In the genomic region with DNA sequence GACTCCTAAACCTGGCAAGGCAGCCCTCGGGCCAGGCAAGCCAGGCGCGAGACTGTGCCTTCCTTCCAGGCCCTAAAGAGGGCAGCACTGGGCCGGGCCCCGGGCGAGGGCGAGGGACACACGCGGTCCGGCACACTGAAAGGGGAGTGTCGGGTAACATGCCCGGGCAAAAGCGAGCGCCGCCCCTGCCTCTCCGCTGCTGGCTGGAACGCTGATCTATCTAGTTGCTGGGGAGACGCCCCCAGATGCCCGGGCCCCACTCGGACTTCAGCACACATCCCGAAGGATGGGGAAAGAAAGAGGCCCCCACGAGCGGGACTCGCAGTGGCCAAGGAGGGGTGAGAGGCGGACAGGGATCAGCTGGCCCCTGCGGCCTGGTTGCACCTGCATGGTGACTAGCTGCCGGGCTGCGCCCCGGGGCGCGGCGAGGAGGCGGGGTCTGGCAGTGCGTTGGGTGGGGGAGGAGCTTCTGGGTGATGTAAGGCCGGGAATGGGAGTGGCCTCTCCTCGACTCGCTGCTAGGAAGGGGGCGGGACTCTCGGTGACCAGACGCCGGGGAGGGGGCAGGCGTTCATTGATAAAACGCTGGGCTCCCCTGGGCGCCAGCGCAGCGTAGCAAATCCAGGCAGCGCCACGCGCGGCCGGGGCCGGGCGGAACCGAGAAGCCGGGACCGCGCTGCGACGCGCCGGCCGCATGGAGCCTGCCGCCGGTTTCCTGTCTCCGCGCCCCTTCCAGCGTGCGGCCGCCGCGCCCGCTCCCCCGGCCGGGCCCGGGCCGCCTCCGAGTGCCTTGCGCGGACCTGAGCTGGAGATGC, we compare ENCODE assay signal across 8 cellular contexts. TPM values are rescaled to one million over a fixed set of nuclear protein-coding genes. Genes with fewer than 3 reads are reported as not detected.
DNase-seq lines count a peak whose midpoint lies in the region; ATAC-seq and TF ChIP-seq lines count a peak whose summit lies in the region.

TSS of gene PLK3 (plus strand) at position 608 of the 815 bp plus-strand sequence. CDS start at position 695, 87 bp downstream.

- peak within 1 kb of the TSS; percentile 89 for H2AFZ ChIP-seq in DND-41 (ENCODE audit: low read depth, low read length)
- peak within 1 kb of the TSS; percentile 92 for H2AFZ ChIP-seq in KMS-11 (ENCODE audit: low read depth)

- POLR2A ChIA-PET in Panc1 (lab: Charles Lee), result interaction anchor here (0.5 to 2.0 kb wide), 7 partner anchors 13 to 1383 kb away, joined by 3 to 25 read pairs (median 4); no protein-coding TSS in a partner anchor

- H3K9ac ChIP-seq in DND-41 (ENCODE audit: low read depth, low read length), result peak within 1 kb of the TSS; percentile 87
- peak within 1 kb of the TSS; percentile 91 for H3K9ac ChIP-seq in KMS-11
- H3K9ac ChIP-seq in muscle layer of colon (ENCODE audit: low read length), result peak within 1 kb of the TSS; percentile 33

- in situ Hi-C loops in Panc1 (cut with HindIII; ENCODE audit: low pct_unique_long_range_greater_than_20kb, low sequenced_read_pairs), result no loop called here

- ATAC-seq in DND-41 (ENCODE audit: insufficient read depth, low read depth), result peak; percentile 85
- ATAC-seq in GM21737 (IDR thresholded peaks at IDR 0.05; ENCODE audit: unreplicated experiment), result peak; percentile 81
- peak; percentile 91 for ATAC-seq in Panc1
- peak; percentile 82 for ATAC-seq in activated T-cell treated with anti-CD3 and anti-CD28 coated beads, Interleukin-2, amount 50 U/mL, for 4 hours

- H3K79me2 ChIP-seq in DND-41 (ENCODE audit: insufficient read depth, low read length) (no peaks in the 10 kb centered on the region), KMS-11 (ENCODE audit: insufficient read depth, low read depth) (peaks cover 12% of the 10 kb centered on the region)

- TF ChIP-seq CTCF in DND-41 (IDR thresholded peaks at IDR 0.05; ENCODE audit: borderline replicate concordance, extremely low read depth, low read length, poor library complexity, severe bottlenecking), result peak; percentile 89
- peak; percentile 74 for TF ChIP-seq CTCF in KMS-11 (conservative IDR thresholded peaks at IDR 0.05; ENCODE audit: low read depth, low read length)
- peak; percentile 98 for TF ChIP-seq CTCF in Panc1 (IDR thresholded peaks at IDR 0.05)

- 0% methylated on average over 68 to 79 of the region's 79 CpGs for WGBS in esophagus, 2 donors

- DNase-seq in DND-41 (peak; percentile 98), Panc1 (ENCODE audit: low read depth, low spot score) (peak; percentile 96)
- DNase-seq in activated T-cell treated with anti-CD3 and anti-CD28 coated beads, Interleukin-2, amount 50 U/mL, for 4 hours, result peak; percentile 98
- DNase-seq in stimulated activated CD8-positive, alpha-beta memory T cell treated with anti-CD3 and anti-CD28 coated beads, Interleukin-7, amount 100 ng/mL, for 24 hours (ENCODE audit: low read depth), result peak; percentile 95

- intact Hi-C loops in Panc1 (cut with micrococcal nuclease; ENCODE audit: unreplicated experiment), result no loop called here

- H4K20me1 ChIP-seq in DND-41 (ENCODE audit: insufficient read depth, low read length) (no peaks in the 10 kb centered on the region), KMS-11 (ENCODE audit: insufficient read depth) (no peaks in the 10 kb centered on the region)

- peaks cover 33% of the 10 kb centered on the region for H3K4me1 Mint-ChIP-seq in activated T-cell treated with anti-CD3 and anti-CD28 coated beads, Interleukin-2, amount 50 U/mL, for 4 hours (ENCODE audit: low read depth)

- peaks cover 29% of the 10 kb centered on the region for H3K36me3 ChIP-seq in DND-41 (ENCODE audit: insufficient read depth, low read length)
- no peaks in the 10 kb centered on the region for H3K36me3 ChIP-seq in KMS-11 (ENCODE audit: insufficient read depth)
- no peaks in the 10 kb centered on the region; the same call in 1 of the 2 replicates for H3K36me3 ChIP-seq in Panc1 (ENCODE audit: control insufficient read depth, insufficient read depth, low read length)
- H3K36me3 ChIP-seq in esophagus (ENCODE audit: control insufficient read depth in 2 of 2, insufficient read depth in 2 of 2, low read length in 1 of 2), result peaks cover 12 to 28% of the 10 kb centered on the region in 2 donors
- H3K36me3 ChIP-seq in muscle layer of colon (ENCODE audit: insufficient read depth, low read length), result peaks cover 14% of the 10 kb centered on the region

- H3K27me3 ChIP-seq in DND-41 (ENCODE audit: insufficient read depth, low read length, poor library complexity) (no peaks in the 10 kb centered on the region), KMS-11 (ENCODE audit: insufficient read depth, low read depth) (no peaks in the 10 kb centered on the region), Panc1 (ENCODE audit: control insufficient read depth, insufficient read depth, low read length) (no peaks in the 10 kb centered on the region), esophagus (ENCODE audit: control insufficient read depth in 1 of 2, insufficient read depth in 2 of 2, low read length in 2 of 2) (no peaks in the 10 kb centered on the region), muscle layer of colon (ENCODE audit: control insufficient read depth in 1 of 2, insufficient read depth in 2 of 2, low read length in 2 of 2) (no peaks in the 10 kb centered on the region)

- CTCF ChIA-PET in Panc1 (lab: Charles Lee), result interaction anchor here (0.6 to 1.0 kb wide), 3 partner anchors 19 to 211 kb away, joined by 3 read pairs; partner anchors contain the start of gene HECTD3

- peak within 1 kb of the TSS; percentile 88 for H3K27ac ChIP-seq in DND-41 (ENCODE audit: low read length)
- peak within 1 kb of the TSS; percentile 56 for H3K27ac ChIP-seq in KMS-11
- H3K27ac ChIP-seq in Panc1 (ENCODE audit: low read length), result peak within 1 kb of the TSS; percentile 86
- peak within 1 kb of the TSS; percentile 89 to 92 for H3K27ac ChIP-seq in esophagus (ENCODE audit: low read depth in 2 of 2, low read length in 1 of 2)
- H3K27ac ChIP-seq in muscle layer of colon (ENCODE audit: low read depth, low read length), result peak within 1 kb of the TSS; percentile 98

- BruUV-seq in Panc1 (replicated peaks; lab: Mats Ljungman, UMichigan), result no TSS peak

- peak within 1 kb of the TSS; percentile 96 for H3K4me3 Mint-ChIP-seq in activated T-cell treated with anti-CD3 and anti-CD28 coated beads, Interleukin-2, amount 50 U/mL, for 4 hours

- H3K27me3 Mint-ChIP-seq in activated T-cell treated with anti-CD3 and anti-CD28 coated beads, Interleukin-2, amount 50 U/mL, for 4 hours (ENCODE audit: low read depth), result no peaks in the 10 kb centered on the region

- H3K9me3 ChIP-seq in DND-41 (ENCODE audit: insufficient read depth, low read length, severe bottlenecking), result no peaks in the 10 kb centered on the region
- H3K9me3 ChIP-seq in Panc1 (ENCODE audit: control insufficient read depth, insufficient read depth, low read depth, low read length), result no peaks in the 10 kb centered on the region
- no peaks in the 10 kb centered on the region for H3K9me3 ChIP-seq in esophagus (ENCODE audit: control insufficient read depth in 2 of 2, insufficient read depth in 1 of 2, low read depth in 1 of 2, low read length in 1 of 2)
- no peaks in the 10 kb centered on the region for H3K9me3 ChIP-seq in muscle layer of colon (ENCODE audit: low read length)

- peaks cover 33% of the 10 kb centered on the region for H3K36me3 Mint-ChIP-seq in activated T-cell treated with anti-CD3 and anti-CD28 coated beads, Interleukin-2, amount 50 U/mL, for 4 hours (ENCODE audit: insufficient read depth)

- H3K9me3 Mint-ChIP-seq in activated T-cell treated with anti-CD3 and anti-CD28 coated beads, Interleukin-2, amount 50 U/mL, for 4 hours, result no peaks in the 10 kb centered on the region

- H3K4me1 ChIP-seq in DND-41 (ENCODE audit: insufficient read depth, low read length) (peaks cover 34% of the 10 kb centered on the region), KMS-11 (ENCODE audit: low read depth, poor library complexity, severe bottlenecking) (peaks cover 21% of the 10 kb centered on the region), Panc1 (ENCODE audit: control insufficient read depth, insufficient read depth, low read length) (peaks cover 22% of the 10 kb centered on the region), esophagus (ENCODE audit: control insufficient read depth in 2 of 2, insufficient read depth in 2 of 2, low read length in 1 of 2) (peaks cover 0 to 10% of the 10 kb centered on the region in 2 donors), muscle layer of colon (ENCODE audit: insufficient read depth, low read length) (peaks cover 15% of the 10 kb centered on the region)

- H3K4me3 ChIP-seq in DND-41 (ENCODE audit: low read depth in 1 of 2, low read length in 2 of 2) (peak within 1 kb of the TSS; percentile 55 to 76; a peak in 3 of 4 replicates), KMS-11 (IDR thresholded peaks at IDR 0.05; ENCODE audit: insufficient read depth, low read depth, low read length) (peak within 1 kb of the TSS; percentile 27), Panc1 (ENCODE audit: low read depth in 2 of 2, low read length in 2 of 2) (peak within 1 kb of the TSS; percentile 56 to 83), esophagus (ENCODE audit: low read depth in 1 of 2, low read length in 2 of 2) (peak within 1 kb of the TSS; percentile 77 to 91), muscle layer of colon (ENCODE audit: low read depth in 1 of 2, low read length in 2 of 2) (peak within 1 kb of the TSS; percentile 71 to 75)

- H3K4me2 ChIP-seq in DND-41 (ENCODE audit: insufficient read depth, low read length), result peak within 1 kb of the TSS; percentile 92
- peak within 1 kb of the TSS; percentile 86 for H3K4me2 ChIP-seq in KMS-11

RNA-seq across cellular contexts. Expression of gene PLK3, which starts in this region (rescaled TPM):
- 13.7 TPM for total RNA-seq in Panc1 (2021; ENCODE audit: unreplicated experiment)
- 7.3 TPM for polyA plus RNA-seq in Panc1 (2012; ENCODE audit: insufficient read length)
- total RNA-seq in activated T-cell treated with anti-CD3 and anti-CD28 coated beads, Interleukin-2, amount 50 U/mL, for 4 hours, result 100 to 1,000 TPM; 186 to 239 (median 203) TPM
- 10 to 100 TPM; 23.1 to 58.1 TPM for polyA plus RNA-seq in esophagus

Comparison
In these comparisons a context has a peak if more than half of its experiments do, and no peak if none do; other contexts are left out.
1. Peak in every context shown above with its lines: DNase-seq, ATAC-seq, H3K4me3 ChIP-seq and H3K27ac ChIP-seq.
2. RNA of gene PLK3 (total RNA-seq): 186 to 239 TPM in activated T-cell treated with anti-CD3 and anti-CD28 coated beads, Interleukin-2, amount 50 U/mL, for 4 hours; 13.7 TPM in Panc1 (single experiment); every median in the first group is over 10 times any median in the second.
3. H3K4me3 ChIP-seq: peak in every context shown above with its lines; median percentile 84 in esophagus; 73 in muscle layer of colon; 70 in Panc1; 66 in DND-41; 27 in KMS-11.
4. H3K9ac ChIP-seq: peak in every context shown above with its lines; median percentile 91 in KMS-11; 87 in DND-41; 33 in muscle layer of colon.